15 cellular contexts compared by ENCODE assay signal in genomic region chr16:10675221-10675620, GRCh38. TPM values are rescaled to one million over a fixed set of nuclear protein-coding genes. Genes with fewer than 3 reads are reported as not detected.
DNase-seq lines count a peak whose midpoint lies in the region; ATAC-seq lines count a peak whose summit lies in the region.
"Had no signal": no experiment of that assay in that cellular context is flagged by ENCODE, and none has a peak within 500 bp of the region (broad histone marks: within the 10 kb centered on the region; RNA-seq: fewer than 3 reads in every experiment).

No MANE protein-coding gene starts in this region.

- no peak overlapping the region for H3K4me3 ChIP-seq in mesendoderm (ENCODE audit: low read length)
- H3K4me3 ChIP-seq: BLaER1 treated with 17β-estradiol and CSF1 and Interleukin-3, amounts not matched to agents 10 nM and 100 nM; GM23338 had no signal

- no peak overlapping the region for H3K18ac ChIP-seq in mesendoderm (ENCODE audit: low read length)

- H2BK120ac ChIP-seq in mesendoderm (ENCODE audit: low read depth, low read length) = no peak overlapping the region

- no peak overlapping the region for H2AK5ac ChIP-seq in mesendoderm (ENCODE audit: low read length)

- DNase-seq in left cardiac atrium = peak; percentile 42
- no peak for DNase-seq in Right ventricle myocardium superior
- peak; percentile 16 for DNase-seq in mesendoderm
- peak; percentile 9 for DNase-seq in posterior vena cava (ENCODE audit: low spot score)
- no peak for DNase-seq in activated T-helper 1 cell treated with anti-CD3 and anti-CD28 coated beads, Interleukin-12 subunit alpha, Interleukin-12 subunit beta, Interleukin-2, Interleukin-4 antibody, amounts not matched to agents 30 ng/mL and 10 ng/mL and 1 ng/mL, durations not matched to agents 14 hours and 24 hours and 36 hours (ENCODE audit: low spot score)
- no peak for DNase-seq in COLO668 (lab: John Stamatoyannopoulos, UW; ENCODE audit: unreplicated experiment)
- DNase-seq in left lobe of liver (ENCODE audit: low spot score) = no peak
- DNase-seq: ACHN; Calu3; CD4-positive, CD25-positive, alpha-beta regulatory T cell; DMS79; H7 had no signal

- H4K8ac ChIP-seq in mesendoderm (ENCODE audit: low read depth, low read length) = no peak overlapping the region

- no peaks in the 10 kb centered on the region for H3K27me3 Mint-ChIP-seq in activated T-helper 1 cell treated with anti-CD3 and anti-CD28 coated beads, Interleukin-12 subunit alpha, Interleukin-12 subunit beta, Interleukin-2, Interleukin-4 antibody, amounts not matched to agents 30 ng/mL and 10 ng/mL and 1 ng/mL, durations not matched to agents 14 hours and 24 hours and 36 hours (ENCODE audit: insufficient read depth)

- H3K27me3 ChIP-seq in mesendoderm (ENCODE audit: insufficient read depth, low read length, poor library complexity) = no peaks in the 10 kb centered on the region
- H3K27me3 ChIP-seq: BLaER1 treated with 17β-estradiol and CSF1 and Interleukin-3, amounts not matched to agents 10 nM and 100 nM had no signal

- no peak overlapping the region for H2BK15ac ChIP-seq in mesendoderm (replicated peaks; ENCODE audit: low read depth)

- H3K56ac ChIP-seq in mesendoderm (ENCODE audit: low read length) = no peak overlapping the region

- no peak overlapping the region for H4K5ac ChIP-seq in mesendoderm (ENCODE audit: low read length)

- H3K27ac Mint-ChIP-seq in activated T-helper 1 cell treated with anti-CD3 and anti-CD28 coated beads, Interleukin-12 subunit alpha, Interleukin-12 subunit beta, Interleukin-2, Interleukin-4 antibody, amounts not matched to agents 30 ng/mL and 10 ng/mL and 1 ng/mL, durations not matched to agents 14 hours and 24 hours and 36 hours = no peak overlapping the region
- H3K27ac Mint-ChIP-seq: CD4-positive, CD25-positive, alpha-beta regulatory T cell; GM23338 had no signal

- no CpG with 5 or more reads among the region's 11 CpGs for WGBS in mesendoderm (ENCODE audit: extremely low coverage, insufficient coverage, low lambda C conversion rate)

- H3K4me2 ChIP-seq in mesendoderm (ENCODE audit: low read length) = no peak overlapping the region
- H3K4me2 ChIP-seq: BLaER1 treated with 17β-estradiol and CSF1 and Interleukin-3, amounts not matched to agents 10 nM and 100 nM; GM23338 had no signal

- H3K4ac ChIP-seq in mesendoderm (ENCODE audit: low read depth, low read length) = no peak overlapping the region

- no peak overlapping the region for H3K9ac ChIP-seq in mesendoderm (ENCODE audit: low read length)
- H3K9ac ChIP-seq: BLaER1 treated with 17β-estradiol and CSF1 and Interleukin-3, amounts not matched to agents 10 nM and 100 nM had no signal

- H3K4me3 Mint-ChIP-seq in activated T-helper 1 cell treated with anti-CD3 and anti-CD28 coated beads, Interleukin-12 subunit alpha, Interleukin-12 subunit beta, Interleukin-2, Interleukin-4 antibody, amounts not matched to agents 30 ng/mL and 10 ng/mL and 1 ng/mL, durations not matched to agents 14 hours and 24 hours and 36 hours = no peak overlapping the region
- H3K4me3 Mint-ChIP-seq: CD4-positive, CD25-positive, alpha-beta regulatory T cell; GM23338 had no signal

- H3K79me2 ChIP-seq in mesendoderm (ENCODE audit: control insufficient read depth, insufficient read depth, low read length) = no peaks in the 10 kb centered on the region

- H3K36me3 Mint-ChIP-seq in activated T-helper 1 cell treated with anti-CD3 and anti-CD28 coated beads, Interleukin-12 subunit alpha, Interleukin-12 subunit beta, Interleukin-2, Interleukin-4 antibody, amounts not matched to agents 30 ng/mL and 10 ng/mL and 1 ng/mL, durations not matched to agents 14 hours and 24 hours and 36 hours (ENCODE audit: low read depth) = no peaks in the 10 kb centered on the region
- H3K36me3 Mint-ChIP-seq: CD4-positive, CD25-positive, alpha-beta regulatory T cell had no signal

- H3K4me1 ChIP-seq in mesendoderm (ENCODE audit: control insufficient read depth, low read depth, low read length) = peaks cover 4% of the 10 kb centered on the region

- H3K36me3 ChIP-seq in mesendoderm (ENCODE audit: control insufficient read depth, insufficient read depth, low read length) = no peaks in the 10 kb centered on the region
- H3K36me3 ChIP-seq: BLaER1 treated with 17β-estradiol and CSF1 and Interleukin-3, amounts not matched to agents 10 nM and 100 nM had no signal

- H3K27ac ChIP-seq in mesendoderm (ENCODE audit: low read depth, low read length) = no peak overlapping the region
- H3K27ac ChIP-seq: BLaER1 treated with 17β-estradiol and CSF1 and Interleukin-3, amounts not matched to agents 10 nM and 100 nM had no signal

- ATAC-seq in left cardiac atrium (no peak), Right ventricle myocardium superior (ENCODE audit: poor library complexity) (no peak), left lobe of liver (no peak)
- ATAC-seq: GM23338 had no signal

- H3K23ac ChIP-seq in mesendoderm (ENCODE audit: low read length) = no peak overlapping the region

- H3K4me1 Mint-ChIP-seq in activated T-helper 1 cell treated with anti-CD3 and anti-CD28 coated beads, Interleukin-12 subunit alpha, Interleukin-12 subunit beta, Interleukin-2, Interleukin-4 antibody, amounts not matched to agents 30 ng/mL and 10 ng/mL and 1 ng/mL, durations not matched to agents 14 hours and 24 hours and 36 hours (ENCODE audit: low read depth) = no peaks in the 10 kb centered on the region
- H3K4me1 Mint-ChIP-seq: CD4-positive, CD25-positive, alpha-beta regulatory T cell had no signal

- no peaks in the 10 kb centered on the region for H3K79me1 ChIP-seq in mesendoderm (ENCODE audit: low read length)

- H2BK5ac ChIP-seq in mesendoderm (ENCODE audit: low read length) = no peak overlapping the region

- intact Hi-C loops in left cardiac atrium (cut with DNase I) = no loop called here
- intact Hi-C loops in Right ventricle myocardium superior (cut with DNase I) = no loop called here
- intact Hi-C loops in posterior vena cava (cut with DNase I) = no loop called here
- intact Hi-C loops in activated T-helper 1 cell treated with anti-CD3 and anti-CD28 coated beads, Interleukin-12 subunit alpha, Interleukin-12 subunit beta, Interleukin-2, Interleukin-4 antibody, amounts not matched to agents 30 ng/mL and 10 ng/mL and 1 ng/mL, durations not matched to agents 14 hours and 24 hours and 36 hours (cut with micrococcal nuclease) = no loop called here

- no peaks in the 10 kb centered on the region for H3K9me3 Mint-ChIP-seq in activated T-helper 1 cell treated with anti-CD3 and anti-CD28 coated beads, Interleukin-12 subunit alpha, Interleukin-12 subunit beta, Interleukin-2, Interleukin-4 antibody, amounts not matched to agents 30 ng/mL and 10 ng/mL and 1 ng/mL, durations not matched to agents 14 hours and 24 hours and 36 hours
- H3K9me3 Mint-ChIP-seq: GM23338 had no signal

RNA-seq across cellular contexts. Expression of gene TEKT5, which starts 19.5 kb away (rescaled TPM):
- total RNA-seq in left cardiac atrium (under 1 TPM in 1 of 2 donors, not detected in 1; 0.52 TPM), Right ventricle myocardium superior (not detected), posterior vena cava (under 1 TPM in 1 of 2 donors, not detected in 1; 0.14 TPM), left lobe of liver (2.1 TPM)
- 0.06 TPM for polyA plus RNA-seq in mesendoderm (2013, experiment 1 of 2)
- not detected for polyA plus RNA-seq in mesendoderm (2013, experiment 2 of 2)
- total RNA-seq in activated T-helper 1 cell treated with anti-CD3 and anti-CD28 coated beads, Interleukin-12 subunit alpha, Interleukin-12 subunit beta, Interleukin-2, Interleukin-4 antibody, amounts not matched to agents 30 ng/mL and 10 ng/mL and 1 ng/mL, durations not matched to agents 14 hours and 24 hours and 36 hours = not detected in 2 replicates
- total RNA-seq: A172; Calu3; CD4-positive, CD25-positive, alpha-beta regulatory T cell had no signal
- polyA plus RNA-seq: GM23338 had no signal

Comparison
In these comparisons a context has a peak if more than half of its experiments do, and no peak if none do; other contexts are left out.
1. DNase-seq: peak in left cardiac atrium (single experiment), mesendoderm (single experiment) and posterior vena cava (single experiment); none in Right ventricle myocardium superior (single experiment), activated T-helper 1 cell treated with anti-CD3 and anti-CD28 coated beads, Interleukin-12 subunit alpha, Interleukin-12 subunit beta, Interleukin-2, Interleukin-4 antibody, amounts not matched to agents 30 ng/mL and 10 ng/mL and 1 ng/mL, durations not matched to agents 14 hours and 24 hours and 36 hours (single experiment), COLO668 (single experiment) and left lobe of liver (single experiment).